ENCODE assay signal across 9 cellular contexts in genomic region chr13:42990991-42991891, GRCh38. TPM values are rescaled to one million over a fixed set of nuclear protein-coding genes. Genes with fewer than 3 reads are reported as not detected.
DNase-seq lines count a peak whose midpoint lies in the region; ATAC-seq and TF ChIP-seq lines count a peak whose summit lies in the region.
"Had no signal": no experiment of that assay in that cellular context is flagged by ENCODE, and none has a peak within 500 bp of the region (broad histone marks: within the 10 kb centered on the region; RNA-seq: fewer than 3 reads in every experiment).

No MANE protein-coding gene starts in this region.

- H3K4me1 ChIP-seq in A673 (ENCODE audit: insufficient read depth, low read length, poor library complexity, severe bottlenecking) (no peaks in the 10 kb centered on the region), mucosa of stomach (ENCODE audit: control insufficient read depth, insufficient read depth, low read length) (peaks cover 17% of the 10 kb centered on the region)

- BruUV-seq in A673 (replicated peaks; lab: Mats Ljungman, UMichigan) = no TSS peak

- no peaks in the 10 kb centered on the region for H3K9me3 Mint-ChIP-seq in chondrocyte (ENCODE audit: low read depth)

- no peak for TF ChIP-seq CTCF in A673 (conservative IDR thresholded peaks at IDR 0.05; ENCODE audit: low read depth, low read length)
- no peak for TF ChIP-seq CTCF in HL-60 (IDR thresholded peaks at IDR 0.05; ENCODE audit: insufficient read depth, low read length)
- no peak for TF ChIP-seq CTCF in chondrocyte (IDR thresholded peaks at IDR 0.05)

- H3K9me3 ChIP-seq in A673 (ENCODE audit: low read depth, low read length, poor library complexity, severe bottlenecking) = no peaks in the 10 kb centered on the region
- H3K9me3 ChIP-seq in mucosa of stomach (ENCODE audit: control insufficient read depth, low read length) = no peaks in the 10 kb centered on the region

- H3K36me3 Mint-ChIP-seq in chondrocyte (ENCODE audit: low read depth) = no peaks in the 10 kb centered on the region

- peak overlapping the region; percentile 97 for H3K9ac ChIP-seq in mucosa of stomach (ENCODE audit: low read length)

- CTCF ChIA-PET in A673 (lab: Charles Lee) = no interaction called here

- ATAC-seq in GM21737 (IDR thresholded peaks at IDR 0.05; ENCODE audit: unreplicated experiment) (no peak), HG02678 (IDR thresholded peaks at IDR 0.05; ENCODE audit: unreplicated experiment) (no peak), GM21723 (IDR thresholded peaks at IDR 0.05; ENCODE audit: unreplicated experiment) (no peak)

- intact Hi-C loops in A673 (cut with micrococcal nuclease; ENCODE audit: unreplicated experiment) = no loop called here

- H3K4me3 ChIP-seq in A673 (ENCODE audit: low read depth, low read length, poor library complexity, severe bottlenecking) = peak overlapping the region; percentile 47
- peak overlapping the region; percentile 56; the same call in 1 of the 2 replicates for H3K4me3 ChIP-seq in HL-60 (replicated peaks; ENCODE audit: insufficient read depth, low read length)
- peak overlapping the region; percentile 90 for H3K4me3 ChIP-seq in mucosa of stomach (ENCODE audit: low read length)

- no peaks in the 10 kb centered on the region for H3K27me3 ChIP-seq in A673 (replicated peaks; ENCODE audit: insufficient read depth, low read depth, low read length, poor library complexity)
- H3K27me3 ChIP-seq in HL-60 (ENCODE audit: insufficient read depth, poor library complexity, severe bottlenecking) = peaks cover 23% of the 10 kb centered on the region
- H3K27me3 ChIP-seq in mucosa of stomach (ENCODE audit: control insufficient read depth, insufficient read depth, low read length) = no peaks in the 10 kb centered on the region

- H3K4me3 Mint-ChIP-seq in chondrocyte (ENCODE audit: unreplicated experiment) = peak overlapping the region; percentile 82

- no peaks in the 10 kb centered on the region for H3K36me3 ChIP-seq in A673 (ENCODE audit: insufficient read depth, low read length, poor library complexity, severe bottlenecking)
- H3K36me3 ChIP-seq in mucosa of stomach (ENCODE audit: control insufficient read depth, insufficient read depth, low read length) = no peaks in the 10 kb centered on the region

- no peak for DNase-seq in A673 (ENCODE audit: low spot score)
- DNase-seq in HL-60 (ENCODE audit: low read depth in 1 of 2, low spot score in 1 of 2) = no peak
- no peak for DNase-seq in chondrocyte (ENCODE audit: low spot score)
- no peak for DNase-seq in NCI-H2196 (lab: John Stamatoyannopoulos, UW; ENCODE audit: unreplicated experiment)
- DNase-seq: NCI-H187 treated with DMSO at 0.1 percent for 48 hours had no signal

- no peaks in the 10 kb centered on the region for H3K27me3 Mint-ChIP-seq in chondrocyte (ENCODE audit: low read depth)

- POLR2A ChIA-PET in A673 (lab: Charles Lee; ENCODE audit: low non-redundant PET) = no interaction called here

- peak overlapping the region; percentile 91 for H3K27ac Mint-ChIP-seq in chondrocyte (ENCODE audit: unreplicated experiment)

- peaks cover 34% of the 10 kb centered on the region for H3K4me1 Mint-ChIP-seq in chondrocyte (ENCODE audit: low read depth)

- H3K27ac ChIP-seq in A673 (ENCODE audit: low read depth, low read length, poor library complexity, severe bottlenecking) (no peak overlapping the region), HL-60 (replicated peaks) (no peak overlapping the region)

RNA-seq across cellular contexts. Expression of gene EPSTI1, which starts 0.8 kb away (rescaled TPM):
- total RNA-seq in A673 (2021) (0.13 TPM in 1 of 2 replicates, not detected in the other), chondrocyte (2.1 to 3.8 TPM (median 2.8 TPM) in 3 replicates)

RNA-seq across cellular contexts. Expression of gene DNAJC15, which starts 32.1 kb away (rescaled TPM):
- 2.4 and 2.6 TPM in 2 replicates for total RNA-seq in A673 (2021)
- total RNA-seq in chondrocyte = 18.0 to 24.3 TPM (median 21.6 TPM) in 3 replicates
